ENCODE assay signal across 8 cellular contexts in the genomic region with DNA sequence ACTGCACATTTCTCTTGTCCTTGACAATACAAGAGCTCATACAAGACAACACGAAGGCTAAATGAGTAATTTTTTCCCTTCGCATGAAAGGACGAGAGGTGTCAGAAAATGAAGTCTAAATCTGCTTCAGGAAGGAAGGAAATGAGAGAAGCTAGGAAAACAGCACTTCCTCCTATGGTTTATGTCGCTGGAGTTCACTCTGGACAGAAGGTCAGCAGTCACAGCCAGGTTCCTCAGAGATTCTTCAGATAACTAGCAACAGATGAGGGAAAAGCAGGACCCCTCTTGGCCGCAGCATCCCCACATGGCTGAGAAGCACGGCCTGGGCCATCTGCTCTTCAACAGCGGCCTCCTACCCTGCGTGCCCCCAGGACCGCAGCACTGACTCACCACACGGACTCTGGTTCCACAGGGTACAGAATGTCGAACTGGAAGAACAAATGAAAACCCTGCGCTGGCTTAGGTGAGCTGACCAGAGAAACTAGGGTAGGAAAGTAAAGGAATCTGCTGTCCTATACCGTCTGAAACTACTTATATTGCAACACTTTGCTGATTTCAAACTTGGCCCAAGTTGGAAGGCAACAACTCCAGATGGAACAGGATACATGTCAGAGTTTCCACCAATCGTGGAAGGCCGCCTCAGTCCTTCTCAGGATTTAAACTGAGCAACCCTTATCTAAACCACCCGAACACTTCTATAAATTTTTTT. TPM values are rescaled to one million over a fixed set of nuclear protein-coding genes. Genes with fewer than 3 reads are reported as not detected.
A peak's percentile ranks its signal among the peaks of the same experiment; 100 is the strongest.
DNase-seq lines count a peak whose midpoint lies in the region; ATAC-seq, FAIRE-seq and TF ChIP-seq lines count a peak whose summit lies in the region.

No MANE protein-coding gene starts in this region.

- H3K27me3 ChIP-seq in GM23248 (replicated peaks; ENCODE audit: insufficient read depth): no peaks in the 10 kb centered on the region
- H3K27me3 ChIP-seq in K562 (ENCODE audit: control insufficient read depth in 2 of 2, insufficient read depth in 2 of 2, low read length in 2 of 2): no peaks in the 10 kb centered on the region

- H3K79me2 ChIP-seq in GM23248 (ENCODE audit: insufficient read depth) (peaks cover 100% of the 10 kb centered on the region), K562 (ENCODE audit: control insufficient read depth, insufficient read depth, low read length) (no peaks in the 10 kb centered on the region)

- TF ChIP-seq EP300 in K562 (IDR thresholded peaks at IDR 0.05; ENCODE audit: low read length): no peak

- DNase-seq in GM23248: peak; percentile 89
- peak; percentile 14 to 47 (median 31) for DNase-seq in K562 (ENCODE audit: extremely low read depth in 1 of 4, low spot score in 3 of 4)
- DNase-seq in kidney tubule cell (ENCODE audit: low spot score): peak; percentile 54
- DNase-seq in stromal cell of bone marrow (ENCODE audit: low read depth): peak; percentile 32
- DNase-seq in stimulated activated CD4-positive, alpha-beta T cell treated with anti-CD3 and anti-CD28 coated beads, Interleukin-4, amount 100 ng/mL, for 1 hour: no peak
- DNase-seq in NCI-H128 (lab: John Stamatoyannopoulos, UW; ENCODE audit: unreplicated experiment): no peak

- H3K4me1 ChIP-seq in GM23248 (ENCODE audit: insufficient read depth): peaks cover 60% of the 10 kb centered on the region
- H3K4me1 ChIP-seq in K562 (replicated peaks in 1 of 2; ENCODE audit: control insufficient read depth in 2 of 2, insufficient read depth in 2 of 2, low read length in 2 of 2): peaks cover 3 to 22% of the 10 kb centered on the region in 2 experiments; a peak in 3 of 5 replicates

- no peaks in the 10 kb centered on the region for H3K9me2 ChIP-seq in GM23248 (ENCODE audit: insufficient read depth)

- no peaks in the 10 kb centered on the region for H3K9me1 ChIP-seq in K562 (ENCODE audit: control insufficient read depth, insufficient read depth, low read length)

- no peak for TF ChIP-seq POLR2A in K562 (conservative IDR thresholded peaks at IDR 0.05)

- in situ Hi-C loops in GM23248 (cut with MboI): no loop called here
- in situ Hi-C loops in K562 (cut with MboI): no loop called here

- POLR2A ChIA-PET in K562 (lab: Yijun Ruan, JAX): interaction anchor here (0.6 to 2.2 kb wide), 4 partner anchors 11 to 1828 kb away, joined by 3 to 8 read pairs (median 3); no protein-coding TSS in a partner anchor

- FAIRE-seq in K562 (lab: Jason Lieb, UNC): peak; percentile 37

- peak overlapping the region; percentile 81 for H3K4me2 ChIP-seq in GM23248 (ENCODE audit: unreplicated experiment)
- H3K4me2 ChIP-seq in K562 (ENCODE audit: insufficient read depth, low read length): peak overlapping the region; percentile 44; the same call in 1 of the 2 replicates

- H3K36me3 ChIP-seq in GM23248 (ENCODE audit: low read depth): peaks cover 6% of the 10 kb centered on the region; the same call in 1 of the 2 replicates
- H3K36me3 ChIP-seq in K562 (ENCODE audit: control insufficient read depth, insufficient read depth, low read length): no peaks in the 10 kb centered on the region

- peak overlapping the region; percentile 56 for H3K4me3 ChIP-seq in GM23248
- no peak overlapping the region for H3K4me3 ChIP-seq in K562

- H2AFZ ChIP-seq in GM23248 (peak overlapping the region; percentile 35), K562 (ENCODE audit: low read depth, low read length) (peak overlapping the region; percentile 64)

- H3F3A ChIP-seq in GM23248 (ENCODE audit: insufficient read depth): peaks cover 54% of the 10 kb centered on the region

- BruUV-seq in K562 (replicated peaks; lab: Mats Ljungman, UMichigan): no TSS peak

- H3K27ac ChIP-seq in GM23248 (peak overlapping the region; percentile 93), K562 (ENCODE audit: extremely low read depth, low read depth, low read length) (peak overlapping the region; percentile 29; the same call in 1 of the 3 replicates)

- no peak for TF ChIP-seq RAD21 in K562 (CRISPR knock-in tag; conservative IDR thresholded peaks at IDR 0.05 in 1 of 2, IDR thresholded peaks at IDR 0.05 in 1 of 2)

- H3K9ac ChIP-seq in GM23248: peak overlapping the region; percentile 77
- peak overlapping the region; percentile 41 to 65; a peak in 3 of 4 replicates for H3K9ac ChIP-seq in K562 (ENCODE audit: insufficient read depth in 1 of 2, low read depth in 2 of 2, low read length in 2 of 2)

- intact Hi-C loops in K562 (cut with micrococcal nuclease): no loop called here

- CTCF ChIA-PET in K562 (lab: Yijun Ruan, JAX; ENCODE audit: low intra/inter-chr PET ratio): no interaction called here

- ATAC-seq in K562: peak; percentile 89
- no peak for ATAC-seq in GM18870 (IDR thresholded peaks at IDR 0.05; ENCODE audit: unreplicated experiment)
- no peak for ATAC-seq in HG03460 (IDR thresholded peaks at IDR 0.05; ENCODE audit: unreplicated experiment)

- no peaks in the 10 kb centered on the region for H3K9me3 ChIP-seq in GM23248 (ENCODE audit: low read depth)
- no peaks in the 10 kb centered on the region for H3K9me3 ChIP-seq in K562 (replicated peaks; ENCODE audit: control insufficient read depth, insufficient read depth, low read depth, low read length)

- H4K20me1 ChIP-seq in GM23248 (ENCODE audit: insufficient read depth): no peaks in the 10 kb centered on the region
- no peaks in the 10 kb centered on the region for H4K20me1 ChIP-seq in K562 (replicated peaks; ENCODE audit: control insufficient read depth, insufficient read depth, low read length)

- WGBS in GM23248 (ENCODE audit: low coverage in 1 of 2, low lambda C conversion rate in 2 of 2, missing lambda C conversion rate in 2 of 2), 2 experiments: 1 to 2% methylated on average over 16 of the region's 16 CpGs
- 22% methylated on average over 16 of the region's 16 CpGs for WGBS in K562 (ENCODE audit: insufficient coverage, low coverage, missing lambda C conversion rate)

- no peak for TF ChIP-seq CTCF in K562 (IDR thresholded peaks at IDR 0.05 in 2 of 3, conservative IDR thresholded peaks at IDR 0.05 in 1 of 3; ENCODE audit: insufficient read depth in 2 of 3, low read depth in 1 of 3, low read length in 3 of 3)

TF ChIP-seq in K562, 482 proteins besides CTCF, POLR2A, EP300 and RAD21 (continues in another document):
- 0 out of 2 replicates have a peak, but pooled peaks have one; percentile 32 for TF ChIP-seq CXXC5 (CRISPR knock-in tag; IDR thresholded peaks at IDR 0.05)
- TF ChIP-seq CBFA2T3 (IDR thresholded peaks at IDR 0.05): no peak
- no peak for TF ChIP-seq GABPB1 (CRISPR knock-in tag; IDR thresholded peaks at IDR 0.05)
- peak; percentile 41; the same call in 1 of the 2 replicates for TF ChIP-seq CEBPB (tag; IDR thresholded peaks at IDR 0.05)
- TF ChIP-seq, protein P1, sequence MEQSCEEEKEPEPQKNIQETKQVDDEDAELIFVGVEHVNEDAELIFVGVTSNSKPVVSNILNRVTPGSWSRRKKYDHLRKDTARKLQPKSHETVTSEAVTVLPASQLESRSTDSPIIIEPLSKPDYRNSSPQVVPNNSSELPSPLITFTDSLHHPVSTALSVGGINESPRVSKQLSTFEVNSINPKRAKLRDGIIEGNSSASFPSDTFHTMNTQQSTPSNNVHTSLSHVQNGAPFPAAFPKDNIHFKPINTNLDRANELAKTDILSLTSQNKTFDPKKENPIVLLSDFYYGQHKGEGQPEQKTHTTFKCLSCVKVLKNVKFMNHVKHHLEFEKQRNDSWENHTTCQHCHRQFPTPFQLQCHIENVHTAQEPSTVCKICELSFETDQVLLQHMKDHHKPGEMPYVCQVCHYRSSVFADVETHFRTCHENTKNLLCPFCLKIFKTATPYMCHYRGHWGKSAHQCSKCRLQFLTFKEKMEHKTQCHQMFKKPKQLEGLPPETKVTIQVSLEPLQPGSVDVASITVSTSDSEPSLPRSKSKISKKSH (CRISPR knock-in tag; IDR thresholded peaks at IDR 0.05): no peak

RNA-seq across cellular contexts. Expression of a gene that starts 26.3 kb away (rescaled TPM):
- total RNA-seq in GM23248 (2014; rRNA removed; shearing (Covaris generic)): 18.5 and 22.4 TPM in 2 replicates
- 12.4 and 12.6 TPM in 2 replicates for polyA plus RNA-seq in GM23248 (2016; fragmentation: Nextera tagmentation; extraction: Ambion mirVana)
- total RNA-seq in K562 (2011; cell fraction: chromatin; rRNA removed; ENCODE audit: low replicate concordance): 9.9 and 13.0 TPM in 2 replicates
- 4.3 and 4.8 TPM in 2 replicates for total RNA-seq in K562 (2011; cell fraction: nucleolus; rRNA removed)
- 5.6 and 6.0 TPM in 2 replicates for total RNA-seq in K562 (2011; cell fraction: nucleoplasm; rRNA removed)
- 1.8 and 1.9 TPM in 2 replicates for total RNA-seq in K562 (2014; rRNA removed)
- 2.1 and 2.2 TPM in 2 replicates for total RNA-seq in K562 (2014; rRNA removed; fragmentation: Illumina TruSeq; extraction: Trizol)
- 2.8 and 3.2 TPM in 2 replicates for total RNA-seq in K562 (2015; rRNA removed; fragmentation: Illumina TruSeq; extraction: Trizol)
- total RNA-seq in K562 (2021): 3.2 and 3.5 TPM in 2 replicates
- 2.1 and 3.2 TPM in 2 replicates for polyA plus RNA-seq in K562 (2011; rRNA removed)
- polyA plus RNA-seq in K562 (2011; cell fraction: cytosol; rRNA removed): 1.8 and 3.2 TPM in 2 replicates
- polyA plus RNA-seq in K562 (2011; cell fraction: nucleus; rRNA removed): 3.3 and 3.7 TPM in 2 replicates
- polyA plus RNA-seq in K562 (2012): 2.6 and 3.5 TPM in 2 replicates
- polyA plus RNA-seq in K562 (2014; fragmentation: Illumina TruSeq; extraction: Trizol): 3.1 and 3.7 TPM in 2 replicates
- 1 to 10 TPM in 1 of 2 experiments, under 1 TPM in 1; 0.83 to 1.1 TPM for polyA plus RNA-seq in K562 (2014; fragmentation: Nextera tagmentation; extraction: Ambion mirVana)
- 1.8 and 2.3 TPM in 2 replicates for polyA plus RNA-seq in K562 (2014; rRNA removed)
- 3.6 and 5.0 TPM in 2 replicates for polyA minus RNA-seq in K562 (2011; rRNA and poly(A)+ RNA removed)
- 2.9 and 3.6 TPM in 2 replicates for polyA minus RNA-seq in K562 (2011; cell fraction: cytosol; rRNA and poly(A)+ RNA removed)
- 2.8 and 5.0 TPM in 2 replicates for polyA minus RNA-seq in K562 (2011; cell fraction: nucleus; rRNA and poly(A)+ RNA removed)

Comparison
In these comparisons a context has a peak if more than half of its experiments do, and no peak if none do; other contexts are left out.
1. DNase-seq: peak in GM23248 (single experiment), K562 (4 of 4), kidney tubule cell (single experiment) and stromal cell of bone marrow (single experiment); none in stimulated activated CD4-positive, alpha-beta T cell treated with anti-CD3 and anti-CD28 coated beads, Interleukin-4, amount 100 ng/mL, for 1 hour (single experiment) and NCI-H128 (single experiment).